Comparison of ENCODE assay signal across 1 cellular context in genomic region chr5:53167836-53168235, GRCh38.
TF ChIP-seq lines count a peak whose summit lies in the region.

No MANE protein-coding gene starts in this region.

TF ChIP-seq in GM23338, 12 proteins besides CTCF, POLR2A, EP300 and RAD21 (continued from another document):
- TF ChIP-seq ETS1 (IDR thresholded peaks at IDR 0.05) (no peak), EZH2phosphoT487 (IDR thresholded peaks at IDR 0.05; ENCODE audit: unreplicated experiment) (no peak), ZNF331 (CRISPR knock-in tag; IDR thresholded peaks at IDR 0.05; ENCODE audit: low read depth) (no peak), CREB1 (CRISPR knock-in tag; IDR thresholded peaks at IDR 0.05; ENCODE audit: low read depth) (no peak), ZNF114 (CRISPR knock-in tag; IDR thresholded peaks at IDR 0.05) (no peak)
